In genomic region chr15:58528197-58528870, GRCh38 we compare ENCODE assay signal across 1 cellular context.
A peak's percentile ranks its signal among the peaks of the same experiment; 100 is the strongest.
TF ChIP-seq lines count a peak whose summit lies in the region.

No MANE protein-coding gene starts in this region.

TF ChIP-seq in HepG2, 621 proteins besides CTCF, POLR2A, EP300 and RAD21 (continued from another document and continues in another):
- TF ChIP-seq GRHL1 (CRISPR knock-in tag; conservative IDR thresholded peaks at IDR 0.05) (no peak), ZNF331 (CRISPR knock-in tag; IDR thresholded peaks at IDR 0.05) (peak; percentile 43; the same call in 1 of the 2 replicates), RBM39 (IDR thresholded peaks at IDR 0.05; ENCODE audit: low read depth, low read length, poor library complexity, severe bottlenecking) (no peak), ZNF10 (CRISPR knock-in tag; IDR thresholded peaks at IDR 0.05; ENCODE audit: borderline replicate concordance, low read depth) (no peak), MXD3 (CRISPR knock-in tag; IDR thresholded peaks at IDR 0.05) (no peak; the same call in 1 of the 2 replicates), HCFC1 (IDR thresholded peaks at IDR 0.05; ENCODE audit: low read depth, low read length) (no peak), TEAD3 (CRISPR knock-in tag; optimal IDR thresholded peaks at IDR 0.05; ENCODE audit: borderline replicate concordance) (peak; percentile 94), ZNF788 (CRISPR knock-in tag; IDR thresholded peaks at IDR 0.05; ENCODE audit: borderline replicate concordance) (peak; percentile 73; the same call in 1 of the 2 replicates), ZNF496 (CRISPR knock-in tag; IDR thresholded peaks at IDR 0.05; ENCODE audit: insufficient replicate concordance) (no peak), MLX (CRISPR knock-in tag; IDR thresholded peaks at IDR 0.05) (no peak), ERF (CRISPR knock-in tag; IDR thresholded peaks at IDR 0.05) (peak; percentile 56; the same call in 1 of the 2 replicates), ZNF44 (CRISPR knock-in tag; IDR thresholded peaks at IDR 0.05) (no peak), NCOR1 (IDR thresholded peaks at IDR 0.05; ENCODE audit: borderline replicate concordance, low read length) (peak; percentile 63; the same call in 1 of the 2 replicates), ZNF605 (CRISPR knock-in tag; IDR thresholded peaks at IDR 0.05) (peak; percentile 46; the same call in 1 of the 2 replicates), ZNF513 (CRISPR knock-in tag; conservative IDR thresholded peaks at IDR 0.05) (no peak), NBN (conservative IDR thresholded peaks at IDR 0.05) (no peak), ZBTB10 (CRISPR knock-in tag; IDR thresholded peaks at IDR 0.05; ENCODE audit: borderline replicate concordance) (no peak), MTF2 (CRISPR knock-in tag; IDR thresholded peaks at IDR 0.05; ENCODE audit: borderline replicate concordance) (no peak), KLF11 (CRISPR knock-in tag; IDR thresholded peaks at IDR 0.05) (no peak), ZNF761 (CRISPR knock-in tag; conservative IDR thresholded peaks at IDR 0.05) (no peak), ZNF687 (CRISPR knock-in tag; IDR thresholded peaks at IDR 0.05) (peak; percentile 64), SSRP1 (CRISPR knock-in tag; IDR thresholded peaks at IDR 0.05) (no peak), POLR2G (IDR thresholded peaks at IDR 0.05; ENCODE audit: low read depth, low read length) (no peak), ZBTB33 (CRISPR knock-in tag; IDR thresholded peaks at IDR 0.05) (no peak), SOX13 (IDR thresholded peaks at IDR 0.05) (no peak), SOX13 (CRISPR knock-in tag; conservative IDR thresholded peaks at IDR 0.05 in 1 of 2, IDR thresholded peaks at IDR 0.05 in 1 of 2) (peak in 1 of 2 experiments; percentile 42; a peak in 1 of 4 replicates), ZNF234 (CRISPR knock-in tag; conservative IDR thresholded peaks at IDR 0.05) (no peak), ZBTB37 (CRISPR knock-in tag; IDR thresholded peaks at IDR 0.05) (peak; percentile 60; the same call in 1 of the 2 replicates), ZNF468 (CRISPR knock-in tag; IDR thresholded peaks at IDR 0.05) (no peak), ZNF282 (IDR thresholded peaks at IDR 0.05; ENCODE audit: partially characterized antibody) (no peak), MTA3 (CRISPR knock-in tag; IDR thresholded peaks at IDR 0.05) (no peak), MXD1 (CRISPR knock-in tag; IDR thresholded peaks at IDR 0.05) (no peak), HOMEZ (CRISPR knock-in tag; IDR thresholded peaks at IDR 0.05; ENCODE audit: low read depth) (no peak), CHD2 (IDR thresholded peaks at IDR 0.05; ENCODE audit: low read depth, low read length) (no peak), TBX3 (IDR thresholded peaks at IDR 0.05; ENCODE audit: borderline replicate concordance) (no peak), ZNF891 (CRISPR knock-in tag; IDR thresholded peaks at IDR 0.05) (no peak), DNMT3B (CRISPR knock-in tag; conservative IDR thresholded peaks at IDR 0.05) (no peak), ZNF460 (CRISPR knock-in tag; IDR thresholded peaks at IDR 0.05; ENCODE audit: borderline replicate concordance) (peak; percentile 99), ZFP62 (CRISPR knock-in tag; IDR thresholded peaks at IDR 0.05) (no peak), ZNF562 (CRISPR knock-in tag; IDR thresholded peaks at IDR 0.05; ENCODE audit: borderline replicate concordance) (no peak), ATRX (CRISPR knock-in tag; IDR thresholded peaks at IDR 0.05; ENCODE audit: borderline replicate concordance) (no peak), FOXA3 (CRISPR knock-in tag; IDR thresholded peaks at IDR 0.05) (no peak), BHLHE40 (IDR thresholded peaks at IDR 0.05; ENCODE audit: low read length) (no peak), SAFB2 (CRISPR knock-in tag; IDR thresholded peaks at IDR 0.05; ENCODE audit: borderline replicate concordance, low read depth) (no peak), ZNF549 (CRISPR knock-in tag; IDR thresholded peaks at IDR 0.05) (no peak), CSRNP1 (CRISPR knock-in tag; IDR thresholded peaks at IDR 0.05) (no peak)
